In the genomic region with DNA sequence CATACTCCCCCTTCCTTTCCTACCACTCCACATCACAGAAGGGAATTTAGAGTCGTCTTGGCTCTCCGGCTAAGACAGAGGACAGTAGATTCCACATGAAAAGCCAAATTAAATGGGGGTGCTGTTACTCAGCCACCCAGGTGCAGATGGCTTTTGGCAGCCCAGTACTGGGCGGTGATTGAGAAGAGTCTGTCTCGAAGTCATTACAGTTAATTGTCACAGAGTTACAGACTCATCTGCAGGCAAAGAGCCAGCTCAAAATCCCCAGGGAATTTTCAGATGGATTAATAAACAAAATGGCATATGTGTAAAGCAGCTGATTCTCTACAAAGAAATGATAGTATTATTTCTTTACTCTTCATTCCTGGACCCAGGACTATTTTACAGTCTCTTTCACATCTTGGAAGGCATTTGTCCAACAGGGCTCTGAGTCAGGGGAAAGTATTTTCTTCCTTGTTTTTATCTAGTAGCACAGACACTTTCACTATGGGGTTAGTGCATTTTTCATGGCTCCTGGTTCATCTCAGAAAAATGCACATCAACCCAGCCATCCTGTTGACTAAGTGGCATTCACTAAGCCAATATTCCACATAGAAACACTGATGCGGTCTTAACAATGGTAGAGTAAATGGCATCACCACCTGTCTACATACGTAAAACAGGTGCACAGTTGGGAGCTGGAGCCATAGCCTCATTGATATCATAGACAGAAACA, we compare ENCODE assay signal across 10 cellular contexts.
DNase-seq lines count a peak whose midpoint lies in the region; ATAC-seq, FAIRE-seq and TF ChIP-seq lines count a peak whose summit lies in the region.
"Had no signal": no experiment of that assay in that cellular context is flagged by ENCODE, and none has a peak within 500 bp of the region (broad histone marks: within the 10 kb centered on the region; RNA-seq: fewer than 3 reads in every experiment).

No MANE protein-coding gene starts in this region.

- H3K27ac Mint-ChIP-seq in endodermal cell: no peak overlapping the region
- H3K27ac Mint-ChIP-seq: activated T-helper 1 cell treated with anti-CD3 and anti-CD28 coated beads, Interleukin-12 subunit alpha, Interleukin-12 subunit beta, Interleukin-2, Interleukin-4 antibody, amounts not matched to agents 30 ng/mL and 10 ng/mL and 1 ng/mL, durations not matched to agents 14 hours and 24 hours and 36 hours had no signal

- H3K9me3 ChIP-seq in trophoblast cell (ENCODE audit: insufficient read depth, low read depth, low read length) (no peaks in the 10 kb centered on the region), aorta (ENCODE audit: control insufficient read depth, low read length) (no peaks in the 10 kb centered on the region), endodermal cell (ENCODE audit: control insufficient read depth, low read length) (peaks cover under 1% of the 10 kb centered on the region)

- no peaks in the 10 kb centered on the region for H3K9me3 Mint-ChIP-seq in endodermal cell

- no peak overlapping the region for H2AK5ac ChIP-seq in trophoblast cell (ENCODE audit: low read length)

- H3K27ac ChIP-seq in trophoblast cell (ENCODE audit: low read depth, low read length): no peak overlapping the region
- no peak overlapping the region for H3K27ac ChIP-seq in aorta (ENCODE audit: low read depth in 1 of 2, low read length in 2 of 2)
- H3K27ac ChIP-seq in endodermal cell (ENCODE audit: low read depth, low read length): no peak overlapping the region
- H3K27ac ChIP-seq: KMS-11 had no signal

- H3K4me3 Mint-ChIP-seq in endodermal cell: no peak overlapping the region
- H3K4me3 Mint-ChIP-seq: activated T-helper 1 cell treated with anti-CD3 and anti-CD28 coated beads, Interleukin-12 subunit alpha, Interleukin-12 subunit beta, Interleukin-2, Interleukin-4 antibody, amounts not matched to agents 30 ng/mL and 10 ng/mL and 1 ng/mL, durations not matched to agents 14 hours and 24 hours and 36 hours had no signal

- no peak for FAIRE-seq in GM19239 (lab: Jason Lieb, UNC)

- H3K79me2 ChIP-seq in trophoblast cell (ENCODE audit: control insufficient read depth, insufficient read depth, low read length, poor library complexity): no peaks in the 10 kb centered on the region

- no peaks in the 10 kb centered on the region for H3K79me1 ChIP-seq in trophoblast cell (ENCODE audit: low read length)

- no peak overlapping the region for H2AFZ ChIP-seq in trophoblast cell (ENCODE audit: insufficient read depth, low read length, poor library complexity)

- H3K27me3 Mint-ChIP-seq in endodermal cell (ENCODE audit: insufficient read depth): peaks cover 6% of the 10 kb centered on the region

- H3K4me1 Mint-ChIP-seq in endodermal cell: peaks cover 8% of the 10 kb centered on the region

- no peak overlapping the region for H2BK120ac ChIP-seq in trophoblast cell (ENCODE audit: insufficient read depth, low read length, poor library complexity)

- H3K4me1 ChIP-seq in trophoblast cell (ENCODE audit: control insufficient read depth in 1 of 2, insufficient read depth in 2 of 2, low read length in 2 of 2) (no peaks in the 10 kb centered on the region), aorta (ENCODE audit: control insufficient read depth in 1 of 2, insufficient read depth in 2 of 2, low read length in 2 of 2) (peaks cover 2 to 5% of the 10 kb centered on the region in 2 donors), endodermal cell (ENCODE audit: control insufficient read depth, insufficient read depth, low read length) (no peaks in the 10 kb centered on the region)

- no peak for ATAC-seq in aorta (ENCODE audit: low FRiP score)
- no peak for ATAC-seq in HG03159 (IDR thresholded peaks at IDR 0.05; ENCODE audit: unreplicated experiment)

- H3K23ac ChIP-seq in trophoblast cell (ENCODE audit: low read length): no peak overlapping the region

- H3K9ac ChIP-seq in trophoblast cell (ENCODE audit: low read length): no peak overlapping the region
- H3K9ac ChIP-seq in endodermal cell (ENCODE audit: extremely low read depth, low read length, poor library complexity, severe bottlenecking): no peak overlapping the region
- H3K9ac ChIP-seq: KMS-11 had no signal

- no peak overlapping the region for H2BK5ac ChIP-seq in trophoblast cell (ENCODE audit: low read depth, low read length, poor library complexity)

- H3K4me3 ChIP-seq in trophoblast cell (ENCODE audit: low read depth, low read length): no peak overlapping the region
- H3K4me3 ChIP-seq in aorta (ENCODE audit: low read length in 2 of 2): no peak overlapping the region
- H3K4me3 ChIP-seq in endodermal cell (ENCODE audit: low read length): no peak overlapping the region

- WGBS in trophoblast cell (ENCODE audit: extremely low coverage, insufficient coverage, insufficient read length): no CpG with 5 or more reads among the region's 6 CpGs
- 90 to 94% methylated on average over 6 of the region's 6 CpGs for WGBS in aorta, 2 donors
- 92 to 95% methylated on average over 6 of the region's 6 CpGs for WGBS in endodermal cell (ENCODE audit: insufficient coverage in 1 of 2, insufficient read length in 1 of 2), 2 experiments

- no peak overlapping the region for H3K4ac ChIP-seq in trophoblast cell (ENCODE audit: low read depth, low read length)

- intact Hi-C loops in aorta (cut with DNase I): no loop called here

- H3K27me3 ChIP-seq in trophoblast cell (ENCODE audit: insufficient read depth, low read length) (no peaks in the 10 kb centered on the region), aorta (ENCODE audit: control insufficient read depth in 1 of 2, insufficient read depth in 2 of 2, low read length in 1 of 2) (no peaks in the 10 kb centered on the region), endodermal cell (ENCODE audit: control insufficient read depth, insufficient read depth, low read length, poor library complexity, severe bottlenecking) (peaks cover 4% of the 10 kb centered on the region)

- DNase-seq in GM04503 (ENCODE audit: low read depth): peak; percentile 88
- peak; percentile 81 for DNase-seq in NCI-H226
- DNase-seq in cerebellum (ENCODE audit: low spot score): peak; percentile 45
- peak; percentile 54 to 77 for DNase-seq in trophoblast cell
- no peak for DNase-seq in GM19239 (ENCODE audit: insufficient read length, low spot score)
- no peak for DNase-seq in aorta
- DNase-seq in endodermal cell: no peak

- no peak overlapping the region for H3K4me2 ChIP-seq in trophoblast cell (ENCODE audit: low read length)
- H3K4me2 ChIP-seq: KMS-11 had no signal

- H4K12ac ChIP-seq in trophoblast cell (ENCODE audit: low read depth, low read length): no peak overlapping the region

- no peaks in the 10 kb centered on the region for H3K36me3 ChIP-seq in trophoblast cell (ENCODE audit: control insufficient read depth in 1 of 2, insufficient read depth in 2 of 2, low read length in 2 of 2)
- no peaks in the 10 kb centered on the region for H3K36me3 ChIP-seq in aorta (ENCODE audit: control insufficient read depth in 1 of 2, insufficient read depth in 2 of 2, low read length in 1 of 2)
- H3K36me3 ChIP-seq in endodermal cell (ENCODE audit: control insufficient read depth, insufficient read depth, low read length): no peaks in the 10 kb centered on the region

- H3K14ac ChIP-seq in trophoblast cell (ENCODE audit: low read length): no peak overlapping the region

- no peak overlapping the region for H4K91ac ChIP-seq in trophoblast cell (ENCODE audit: low read depth, low read length)

- no peak overlapping the region for H3K18ac ChIP-seq in trophoblast cell (ENCODE audit: low read length)

- H4K8ac ChIP-seq in trophoblast cell (ENCODE audit: low read depth, low read length): no peak overlapping the region

- H3K36me3 Mint-ChIP-seq in endodermal cell (ENCODE audit: low read depth): no peaks in the 10 kb centered on the region

- H2BK12ac ChIP-seq in trophoblast cell (ENCODE audit: low read length): no peak overlapping the region

- no peak for TF ChIP-seq CTCF in endodermal cell (conservative IDR thresholded peaks at IDR 0.05)

Comparison
In these comparisons a context has a peak if more than half of its experiments do, and no peak if none do; other contexts are left out.
1. DNase-seq: peak in GM04503 (single experiment), NCI-H226 (single experiment), cerebellum (single experiment) and trophoblast cell (2 of 2); none in GM19239 (single experiment), aorta (0 of 2) and endodermal cell (single experiment).